In genomic region chr6:1713016-1713600, GRCh38 we compare ENCODE assay signal across 19 cellular contexts.
DNase-seq lines count a peak whose midpoint lies in the region; ATAC-seq, FAIRE-seq and TF ChIP-seq lines count a peak whose summit lies in the region.
"Had no signal": no experiment of that assay in that cellular context is flagged by ENCODE, and none has a peak within 500 bp of the region (broad histone marks: within the 10 kb centered on the region; RNA-seq: fewer than 3 reads in every experiment).

No MANE protein-coding gene starts in this region.

- CTCF ChIA-PET in HepG2 (lab: Yijun Ruan, JAX; ENCODE audit: low intra/inter-chr PET ratio, low total read pairs) = no interaction called here

- no peaks in the 10 kb centered on the region for H3K9me3 ChIP-seq in HepG2 (ENCODE audit: low read length)
- no peaks in the 10 kb centered on the region for H3K9me3 ChIP-seq in osteoblast (ENCODE audit: low read depth, low read length)
- no peaks in the 10 kb centered on the region for H3K9me3 ChIP-seq in gastrocnemius medialis
- H3K9me3 ChIP-seq: BE2C had no signal

- TF ChIP-seq CTCF in astrocyte of the cerebellum (IDR thresholded peaks at IDR 0.05; ENCODE audit: low read depth, low read length, missing control alignments) = no peak
- no peak for TF ChIP-seq CTCF in HepG2 (CRISPR knock-in tag; IDR thresholded peaks at IDR 0.05)
- TF ChIP-seq CTCF in osteoblast (IDR thresholded peaks at IDR 0.05; ENCODE audit: extremely low read depth, low read depth, low read length) = no peak
- no peak for TF ChIP-seq CTCF in gastrocnemius medialis (IDR thresholded peaks at IDR 0.05 in 4 of 5, conservative IDR thresholded peaks at IDR 0.05 in 1 of 5)

- H3K4me3 ChIP-seq in astrocyte of the cerebellum (ENCODE audit: low read depth, low read length) (no peak overlapping the region), HepG2 (replicated peaks in 1 of 3; ENCODE audit: insufficient read depth in 1 of 3, low read depth in 2 of 3, low read length in 3 of 3) (no peak overlapping the region), osteoblast (ENCODE audit: insufficient read depth, low read length) (no peak overlapping the region), gastrocnemius medialis (no peak overlapping the region)

- DNase-seq in astrocyte of the cerebellum (ENCODE audit: low read depth) (peak; percentile 12), HepG2 (ENCODE audit: low spot score) (no peak), osteoblast (ENCODE audit: insufficient read length, low spot score, missing footprints) (no peak), NCI-H1436 treated with DMSO at 0.1 percent for 48 hours (lab: John Stamatoyannopoulos, UW) (no peak), gastrocnemius medialis (no peak), NCI-H2107 treated with DMSO at 0.1 percent for 48 hours (lab: John Stamatoyannopoulos, UW; ENCODE audit: unreplicated experiment) (no peak), cortex of kidney (lab: John Stamatoyannopoulos, UW) (no peak)
- DNase-seq: ACHN; BE2C; C1 segment of cervical spinal cord; CD4-positive, CD25-positive, alpha-beta regulatory T cell; CD8-positive, alpha-beta memory T cell; COR-L47; DMS79 treated with DMSO at 0.1 percent for 48 hours; GF-D8; GOT3; H9 had no signal

- intact Hi-C loops in HepG2 (cut with micrococcal nuclease; ENCODE audit: unreplicated experiment) = no loop called here
- intact Hi-C loops in gastrocnemius medialis (cut with DNase I; ENCODE audit: low total_unique reads) = no loop called here

- H4K20me1 ChIP-seq in HepG2 (ENCODE audit: insufficient read depth, low read length) = no peaks in the 10 kb centered on the region
- H4K20me1 ChIP-seq in osteoblast (ENCODE audit: insufficient read depth, low read length) = peaks cover 4% of the 10 kb centered on the region

- H3K4me1 ChIP-seq in HepG2 (ENCODE audit: insufficient read depth, low read length) = no peaks in the 10 kb centered on the region
- H3K4me1 ChIP-seq in osteoblast (ENCODE audit: insufficient read depth, low read length) = no peaks in the 10 kb centered on the region
- no peaks in the 10 kb centered on the region for H3K4me1 ChIP-seq in gastrocnemius medialis

- no peak for TF ChIP-seq EP300 in HepG2 (IDR thresholded peaks at IDR 0.05; ENCODE audit: low read depth in 2 of 2, low read length in 2 of 2)
- TF ChIP-seq EP300 in HepG2 (CRISPR knock-in tag; IDR thresholded peaks at IDR 0.05; ENCODE audit: borderline replicate concordance) = no peak

- TF ChIP-seq RAD21 in HepG2 (CRISPR knock-in tag; IDR thresholded peaks at IDR 0.05) = no peak

- H3K27me3 ChIP-seq in HepG2 (ENCODE audit: control insufficient read depth in 1 of 2, insufficient read depth in 2 of 2, low read length in 2 of 2) (no peaks in the 10 kb centered on the region), osteoblast (ENCODE audit: insufficient read depth, low read length) (no peaks in the 10 kb centered on the region), gastrocnemius medialis (no peaks in the 10 kb centered on the region)
- H3K27me3 ChIP-seq: BE2C had no signal

- WGBS in HepG2 (ENCODE audit: low lambda C conversion rate) = 96% methylated on average over 16 of the region's 16 CpGs

- no TSS peak for BruUV-seq in HepG2 (replicated peaks; lab: Mats Ljungman, UMichigan)

- H3K4me2 ChIP-seq in HepG2 (ENCODE audit: low read depth, low read length) = no peak overlapping the region
- no peak overlapping the region for H3K4me2 ChIP-seq in osteoblast (ENCODE audit: insufficient read depth, low read length)

- peak; percentile 18 for FAIRE-seq in HepG2 (lab: Jason Lieb, UNC)
- FAIRE-seq: A204.1, D721Med had no signal

- H3K79me2 ChIP-seq in HepG2 (ENCODE audit: insufficient read depth, low read length) (no peaks in the 10 kb centered on the region), osteoblast (ENCODE audit: insufficient read depth, low read length) (no peaks in the 10 kb centered on the region)

- no peak for ATAC-seq in HepG2
- ATAC-seq in gastrocnemius medialis = no peak

- H2AFZ ChIP-seq in HepG2 (ENCODE audit: low read length) (no peak overlapping the region), osteoblast (ENCODE audit: low read length) (peak overlapping the region; percentile 56)

- no peak overlapping the region for H3K9ac ChIP-seq in HepG2 (ENCODE audit: insufficient read depth, low read depth, low read length)

- TF ChIP-seq POLR2A in HepG2 (IDR thresholded peaks at IDR 0.05; ENCODE audit: insufficient read depth in 1 of 2, low read depth in 2 of 2, low read length in 2 of 2) (no peak), gastrocnemius medialis (IDR thresholded peaks at IDR 0.05) (no peak)

- in situ Hi-C loops in astrocyte of the cerebellum (cut with HindIII; ENCODE audit: low sequenced_read_pairs) (no loop called here), HepG2 (cut with HindIII; ENCODE audit: extremely low pct_ligation_motif_present, low pct_unique_long_range_greater_than_20kb) (no loop called here), gastrocnemius medialis (cut with MboI; ENCODE audit: low sequenced_read_pairs in 4 of 4) (no loop called here)

- H3K27ac ChIP-seq in HepG2 (ENCODE audit: extremely low read length, insufficient read depth, low read length) = no peak overlapping the region
- H3K27ac ChIP-seq in osteoblast (ENCODE audit: low read depth, low read length) = no peak overlapping the region
- H3K27ac ChIP-seq in gastrocnemius medialis = no peak overlapping the region

- H3K36me3 ChIP-seq in HepG2 (replicated peaks in 1 of 2; ENCODE audit: control insufficient read depth in 1 of 2, insufficient read depth in 2 of 2, low read length in 2 of 2) (peaks cover 3 to 47% of the 10 kb centered on the region in 2 experiments), osteoblast (ENCODE audit: insufficient read depth, low read length) (no peaks in the 10 kb centered on the region), gastrocnemius medialis (no peaks in the 10 kb centered on the region)
- H3K36me3 ChIP-seq: BE2C had no signal

- POLR2A ChIA-PET in HepG2 (lab: Yijun Ruan, JAX) = no interaction called here

TF ChIP-seq in HepG2, 621 proteins besides CTCF, POLR2A, EP300 and RAD21 (continues in another document):
- TF ChIP-seq HINFP (CRISPR knock-in tag; IDR thresholded peaks at IDR 0.05; ENCODE audit: low read depth) = no peak
- no peak for TF ChIP-seq TEF (CRISPR knock-in tag; IDR thresholded peaks at IDR 0.05)
- TF ChIP-seq ATF5 (CRISPR knock-in tag; IDR thresholded peaks at IDR 0.05; ENCODE audit: low read depth) = no peak
- TF ChIP-seq RBM22 (optimal IDR thresholded peaks at IDR 0.05; ENCODE audit: low read length) = peak; percentile 13
- no peak for TF ChIP-seq ZMAT3 (CRISPR knock-in tag; conservative IDR thresholded peaks at IDR 0.05)
- TF ChIP-seq ZBTB33 (CRISPR knock-in tag; IDR thresholded peaks at IDR 0.05) = no peak
- TF ChIP-seq, protein P1, sequence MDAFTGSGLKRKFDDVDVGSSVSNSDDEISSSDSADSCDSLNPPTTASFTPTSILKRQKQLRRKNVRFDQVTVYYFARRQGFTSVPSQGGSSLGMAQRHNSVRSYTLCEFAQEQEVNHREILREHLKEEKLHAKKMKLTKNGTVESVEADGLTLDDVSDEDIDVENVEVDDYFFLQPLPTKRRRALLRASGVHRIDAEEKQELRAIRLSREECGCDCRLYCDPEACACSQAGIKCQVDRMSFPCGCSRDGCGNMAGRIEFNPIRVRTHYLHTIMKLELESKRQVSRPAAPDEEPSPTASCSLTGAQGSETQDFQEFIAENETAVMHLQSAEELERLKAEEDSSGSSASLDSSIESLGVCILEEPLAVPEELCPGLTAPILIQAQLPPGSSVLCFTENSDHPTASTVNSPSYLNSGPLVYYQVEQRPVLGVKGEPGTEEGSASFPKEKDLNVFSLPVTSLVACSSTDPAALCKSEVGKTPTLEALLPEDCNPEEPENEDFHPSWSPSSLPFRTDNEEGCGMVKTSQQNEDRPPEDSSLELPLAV (CRISPR knock-in tag; conservative IDR thresholded peaks at IDR 0.05; ENCODE audit: low read depth) = no peak
- TF ChIP-seq ZNF572 (CRISPR knock-in tag; IDR thresholded peaks at IDR 0.05) = no peak
- TF ChIP-seq AGO2 (optimal IDR thresholded peaks at IDR 0.05; ENCODE audit: low read depth, low read length) = peak; percentile 54
- TF ChIP-seq SETDB1 (CRISPR knock-in tag; IDR thresholded peaks at IDR 0.05; ENCODE audit: borderline replicate concordance) = no peak
